ENCODE assay signal across 8 cellular contexts in the genomic region with DNA sequence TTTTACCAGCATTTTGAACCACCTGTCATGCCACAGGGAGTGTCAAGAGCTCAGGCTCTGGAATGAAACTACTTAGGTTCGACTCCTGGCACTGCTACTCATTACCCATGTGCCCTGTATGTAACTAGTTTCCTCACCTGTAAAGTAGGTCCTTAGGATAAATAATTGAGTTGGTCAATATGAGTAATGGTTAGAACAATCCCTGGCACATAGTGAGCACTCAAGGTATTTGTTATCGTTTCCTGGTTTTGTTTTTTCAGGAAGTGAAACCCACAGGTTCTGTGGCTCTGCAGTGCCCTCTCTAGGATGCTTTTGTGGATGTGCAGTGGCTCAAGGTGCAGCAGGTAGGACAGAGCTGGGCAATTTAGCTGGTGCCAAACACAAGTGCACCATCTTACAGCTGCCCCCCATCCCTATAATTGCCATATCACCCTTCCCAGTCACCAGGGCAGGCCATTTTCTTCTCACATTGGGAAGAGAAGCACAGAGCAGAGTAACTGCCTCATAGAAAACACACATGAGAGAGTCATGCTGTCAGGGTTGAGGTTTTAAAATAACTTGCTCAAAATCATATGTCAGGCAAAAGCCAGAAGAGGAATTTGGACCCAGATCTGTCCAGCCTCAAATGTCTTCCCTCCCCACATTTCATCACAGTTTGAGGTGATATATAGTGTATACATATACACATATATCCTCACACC.
DNase-seq lines count a peak whose midpoint lies in the region; ATAC-seq and TF ChIP-seq lines count a peak whose summit lies in the region.

No MANE protein-coding gene starts in this region.

- peak; percentile 94 for ATAC-seq in GM19397 (IDR thresholded peaks at IDR 0.05; ENCODE audit: unreplicated experiment)
- peak; percentile 91 for ATAC-seq in HG03378 (IDR thresholded peaks at IDR 0.05; ENCODE audit: unreplicated experiment)
- ATAC-seq in aorta (ENCODE audit: low FRiP score) = no peak

- DNase-seq in GM12864 (ENCODE audit: low read depth) (peak; percentile 44), SHP77 treated with DMSO at 0.1 percent for 48 hours (lab: John Stamatoyannopoulos, UW) (peak; percentile 17), iPS-NIHi7 (ENCODE audit: extremely low spot score) (peak; percentile 60), T-helper 9 cell (no peak), NCI-H345 (lab: John Stamatoyannopoulos, UW) (no peak), aorta (no peak)

- no peaks in the 10 kb centered on the region for H3K9me3 ChIP-seq in aorta (ENCODE audit: control insufficient read depth, low read length)

- H3K27me3 ChIP-seq in aorta (ENCODE audit: control insufficient read depth in 1 of 2, insufficient read depth in 2 of 2, low read length in 1 of 2) = no peaks in the 10 kb centered on the region

- 81 to 86% methylated on average over 2 of the region's 2 CpGs for WGBS in aorta, 2 donors

- no peak overlapping the region for H3K27ac ChIP-seq in aorta (ENCODE audit: low read depth in 1 of 2, low read length in 2 of 2)

- H3K4me3 ChIP-seq in GM12864 (ENCODE audit: low read depth, low read length) (no peak overlapping the region), aorta (ENCODE audit: low read length in 2 of 2) (no peak overlapping the region)

- TF ChIP-seq CTCF in GM12864 (IDR thresholded peaks at IDR 0.05; ENCODE audit: low read depth, low read length, missing control alignments) = peak; percentile 65

- no peaks in the 10 kb centered on the region for H3K36me3 ChIP-seq in aorta (ENCODE audit: control insufficient read depth in 1 of 2, insufficient read depth in 2 of 2, low read length in 1 of 2)

- H3K4me1 ChIP-seq in aorta (ENCODE audit: control insufficient read depth in 1 of 2, insufficient read depth in 2 of 2, low read length in 2 of 2) = peaks cover 0 to 2% of the 10 kb centered on the region in 2 donors

- intact Hi-C loops in aorta (cut with DNase I) = no loop called here

Comparison
In these comparisons a context has a peak if more than half of its experiments do, and no peak if none do; other contexts are left out.
1. DNase-seq: peak in GM12864 (single experiment), SHP77 treated with DMSO at 0.1 percent for 48 hours (single experiment) and iPS-NIHi7 (single experiment); none in T-helper 9 cell (single experiment), NCI-H345 (single experiment) and aorta (0 of 2).